8 cellular contexts compared by ENCODE assay signal in the genomic region with DNA sequence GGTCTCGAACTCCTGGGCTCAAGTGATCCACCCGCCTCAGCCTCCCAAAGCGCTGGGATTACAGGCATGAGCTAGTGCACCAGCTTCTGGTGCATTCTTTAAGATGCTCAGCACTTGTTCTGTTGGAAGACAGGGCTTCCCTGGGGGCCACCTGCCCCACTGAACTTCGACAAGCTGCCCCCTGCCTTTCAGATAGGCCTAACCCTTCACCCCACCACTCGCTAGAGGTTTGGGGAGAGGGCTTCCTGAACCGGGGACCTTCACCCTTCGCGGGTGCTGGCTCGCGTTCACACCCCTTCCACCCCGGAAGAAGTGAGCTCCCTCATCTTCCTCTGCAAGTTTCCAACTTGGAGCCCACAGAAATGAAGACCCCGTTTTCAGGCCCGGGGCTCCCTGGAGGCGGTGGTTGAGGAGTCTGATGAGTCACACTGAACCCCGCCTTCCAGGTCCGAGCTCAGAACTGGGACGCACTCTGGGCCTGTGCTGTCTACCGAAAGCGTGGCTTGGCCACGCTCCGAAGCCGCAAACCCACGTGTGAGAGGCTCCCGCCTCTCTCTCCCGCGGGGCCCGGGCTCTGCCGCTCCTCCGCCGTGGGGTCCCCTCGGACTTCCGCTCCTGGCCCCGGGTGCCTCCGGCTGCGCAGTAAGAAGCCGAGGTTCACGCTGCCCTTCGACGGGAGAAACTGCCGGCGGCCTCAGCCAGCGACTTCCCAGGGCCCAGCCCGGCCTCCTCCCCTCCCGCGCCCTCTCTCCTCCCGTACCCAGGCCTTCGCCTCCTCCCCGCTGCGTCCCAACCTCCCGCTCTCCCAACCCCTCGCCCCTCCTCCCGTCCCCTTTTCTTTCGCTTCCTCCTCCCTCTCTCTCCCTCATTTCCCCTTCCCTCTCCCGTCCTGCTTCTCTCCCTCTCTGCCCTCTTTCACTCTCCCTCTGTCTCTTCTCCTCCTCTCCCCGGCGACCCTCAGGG. TPM values are rescaled to one million over a fixed set of nuclear protein-coding genes. Genes with fewer than 3 reads are reported as not detected.
DNase-seq lines count a peak whose midpoint lies in the region; ATAC-seq and TF ChIP-seq lines count a peak whose summit lies in the region.

No MANE protein-coding gene starts in this region.

- no peak overlapping the region for H3K27ac Mint-ChIP-seq in CD4-positive, alpha-beta T cell
- no peak overlapping the region for H3K27ac Mint-ChIP-seq in activated naive CD8-positive, alpha-beta T cell

- POLR2A ChIA-PET in CD4-positive, alpha-beta T cell (lab: Charles Lee), result interaction anchor here (0.5 to 0.7 kb wide), 2 partner anchors 46 to 50 kb away, joined by 3 read pairs; no protein-coding TSS in a partner anchor

- intact Hi-C loops in CD4-positive, alpha-beta T cell (cut with DNase I, micrococcal nuclease), result no loop called here
- intact Hi-C loops in Right ventricle myocardium superior (cut with DNase I), result no loop called here

- no peak for TF ChIP-seq CTCF in CD4-positive, alpha-beta T cell (IDR thresholded peaks at IDR 0.05)
- TF ChIP-seq CTCF in BE2C (IDR thresholded peaks at IDR 0.05; ENCODE audit: low read depth, low read length), result no peak

- H3K4me3 Mint-ChIP-seq in CD4-positive, alpha-beta T cell, result peak overlapping the region; percentile 51
- peak overlapping the region; percentile 32 for H3K4me3 Mint-ChIP-seq in activated naive CD8-positive, alpha-beta T cell

- H3K9me3 ChIP-seq in CD4-positive, alpha-beta T cell (ENCODE audit: control insufficient read depth, low read length), result no peaks in the 10 kb centered on the region
- H3K9me3 ChIP-seq in BE2C, result no peaks in the 10 kb centered on the region

- H3K4me3 ChIP-seq in BE2C (ENCODE audit: low read depth, low read length), result no peak overlapping the region

- H3K9me3 Mint-ChIP-seq in CD4-positive, alpha-beta T cell, result no peaks in the 10 kb centered on the region
- H3K9me3 Mint-ChIP-seq in activated naive CD8-positive, alpha-beta T cell (ENCODE audit: low read depth), result no peaks in the 10 kb centered on the region

- peak; percentile 63 for ATAC-seq in CD4-positive, alpha-beta T cell (ENCODE audit: poor library complexity)
- peak; percentile 92 for ATAC-seq in Right ventricle myocardium superior (ENCODE audit: poor library complexity)
- no peak for ATAC-seq in HG02973 (IDR thresholded peaks at IDR 0.05; ENCODE audit: unreplicated experiment)

- no peaks in the 10 kb centered on the region for H3K36me3 Mint-ChIP-seq in CD4-positive, alpha-beta T cell (ENCODE audit: low read depth)
- peaks cover 2% of the 10 kb centered on the region for H3K36me3 Mint-ChIP-seq in activated naive CD8-positive, alpha-beta T cell

- no peaks in the 10 kb centered on the region for H3K27me3 ChIP-seq in CD4-positive, alpha-beta T cell (ENCODE audit: control insufficient read depth, insufficient read depth, low read length)
- no peaks in the 10 kb centered on the region for H3K27me3 ChIP-seq in BE2C

- peak in 8 of 10 experiments; percentile 4 to 42 (median 19) for DNase-seq in CD4-positive, alpha-beta T cell
- peak; percentile 78 for DNase-seq in MV-4-11 (lab: John Stamatoyannopoulos, UW)
- DNase-seq in Right ventricle myocardium superior, result peak; percentile 87
- DNase-seq in pons (ENCODE audit: low spot score), result peak; percentile 37
- DNase-seq in cortex of kidney (lab: John Stamatoyannopoulos, UW), result no peak
- no peak for DNase-seq in BE2C

- H3K27ac ChIP-seq in CD4-positive, alpha-beta T cell (ENCODE audit: low read depth, low read length), result no peak overlapping the region

- H3K4me1 ChIP-seq in BE2C, result peaks cover 11% of the 10 kb centered on the region

- no peaks in the 10 kb centered on the region for H3K36me3 ChIP-seq in BE2C

- H3K27me3 Mint-ChIP-seq in CD4-positive, alpha-beta T cell, result peaks cover 12% of the 10 kb centered on the region
- peaks cover 17% of the 10 kb centered on the region for H3K27me3 Mint-ChIP-seq in activated naive CD8-positive, alpha-beta T cell

- CTCF ChIA-PET in CD4-positive, alpha-beta T cell (lab: Charles Lee), result no interaction called here

- no peaks in the 10 kb centered on the region for H3K4me1 Mint-ChIP-seq in CD4-positive, alpha-beta T cell (ENCODE audit: low read depth)
- H3K4me1 Mint-ChIP-seq in activated naive CD8-positive, alpha-beta T cell (ENCODE audit: low read depth), result peaks cover 8% of the 10 kb centered on the region

RNA-seq across cellular contexts. Expression of gene SP3, which starts 47.5 kb away (rescaled TPM):
- 100 to 1,000 TPM; 159 to 166 TPM for total RNA-seq in CD4-positive, alpha-beta T cell
- total RNA-seq in Right ventricle myocardium superior, result 35.3 TPM
- 19.1 TPM for polyA plus RNA-seq in BE2C (2012; ENCODE audit: insufficient read depth, insufficient read length, low read depth)

Comparison
In these comparisons a context has a peak if more than half of its experiments do, and no peak if none do; other contexts are left out.
1. DNase-seq: peak in CD4-positive, alpha-beta T cell (8 of 10), MV-4-11 (single experiment), Right ventricle myocardium superior (single experiment) and pons (single experiment); none in cortex of kidney (single experiment) and BE2C (single experiment).